21 cellular contexts compared by ENCODE assay signal in the genomic region with DNA sequence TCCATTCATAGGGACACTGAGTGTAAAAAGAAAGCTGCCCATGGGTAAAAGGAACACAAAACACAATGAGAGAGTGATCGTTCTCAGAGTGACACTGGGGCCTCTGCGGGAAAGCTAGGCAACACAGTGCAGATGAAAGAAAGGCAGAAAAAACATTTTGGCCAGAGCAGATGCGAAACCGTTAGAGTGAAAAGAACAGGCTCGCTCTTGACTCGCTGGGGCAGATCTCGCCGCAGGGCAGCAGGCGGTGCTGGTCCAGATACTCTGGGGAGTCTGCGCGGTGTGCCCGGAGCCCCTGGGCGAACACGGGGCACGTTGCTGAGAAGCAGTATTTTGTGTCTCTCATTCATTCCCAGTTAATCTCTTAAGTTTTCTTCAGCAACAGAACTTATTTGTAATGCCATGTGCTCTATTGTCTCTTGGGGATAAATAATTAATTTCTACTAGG.
DNase-seq lines count a peak whose midpoint lies in the region; ATAC-seq, FAIRE-seq and TF ChIP-seq lines count a peak whose summit lies in the region.
"Had no signal": no experiment of that assay in that cellular context is flagged by ENCODE, and none has a peak within 500 bp of the region (broad histone marks: within the 10 kb centered on the region; RNA-seq: fewer than 3 reads in every experiment).

No MANE protein-coding gene starts in this region.

- no peaks in the 10 kb centered on the region for H3K36me3 ChIP-seq in astrocyte (ENCODE audit: insufficient read depth, low read length)
- H3K36me3 ChIP-seq in endodermal cell (ENCODE audit: control insufficient read depth, insufficient read depth, low read length) = no peaks in the 10 kb centered on the region
- H3K36me3 ChIP-seq in neural cell (ENCODE audit: insufficient read depth, low read length) = no peaks in the 10 kb centered on the region
- H3K36me3 ChIP-seq: BLaER1 treated with 17β-estradiol and CSF1 and Interleukin-3, amounts not matched to agents 10 nM and 100 nM; lower lobe of right lung; right lobe of liver had no signal

- DNase-seq in Ammon's horn (ENCODE audit: low spot score) (peak; percentile 75), astrocyte (ENCODE audit: low read depth) (peak; percentile 14), endodermal cell (no peak), NCI-H1694 (lab: John Stamatoyannopoulos, UW) (no peak), D721Med (ENCODE audit: insufficient read length, low spot score) (no peak), DMS53 treated with DMSO at 0.1 percent for 48 hours (lab: John Stamatoyannopoulos, UW; ENCODE audit: unreplicated experiment) (no peak)
- DNase-seq: activated CD4-positive, alpha-beta memory T cell treated with anti-CD3 and anti-CD28 coated beads for 36 hours; activated gamma-delta T cell; lower lobe of right lung; MM.1S; NCI-H1436 treated with DMSO at 0.1 percent for 48 hours; PC-9; right lobe of liver had no signal

- ATAC-seq in HG03175 (IDR thresholded peaks at IDR 0.05; ENCODE audit: unreplicated experiment) = no peak

- H3K27ac ChIP-seq in astrocyte (ENCODE audit: low read depth, low read length) = no peak overlapping the region
- peak overlapping the region; percentile 86 for H3K27ac ChIP-seq in endodermal cell (ENCODE audit: low read depth, low read length)
- peak overlapping the region; percentile 57 for H3K27ac ChIP-seq in neural cell (ENCODE audit: low read length)
- H3K27ac ChIP-seq: BLaER1 treated with 17β-estradiol and CSF1 and Interleukin-3, amounts not matched to agents 10 nM and 100 nM; HL-60; PC-9; right lobe of liver; SK-N-MC had no signal

- H3K79me2 ChIP-seq in astrocyte (ENCODE audit: insufficient read depth, low read length) = no peaks in the 10 kb centered on the region
- H3K79me2 ChIP-seq in neural cell (replicated peaks; ENCODE audit: insufficient read depth, low read length) = no peaks in the 10 kb centered on the region

- H2AFZ ChIP-seq in astrocyte (ENCODE audit: low read depth, low read length) = peak overlapping the region; percentile 80
- no peak overlapping the region for H2AFZ ChIP-seq in neural cell (ENCODE audit: low read depth, low read length)
- H2AFZ ChIP-seq: PC-9 had no signal

- H3K4me3 ChIP-seq in astrocyte (ENCODE audit: insufficient read depth, low read depth, low read length) (no peak overlapping the region), endodermal cell (ENCODE audit: low read length) (no peak overlapping the region), neural cell (ENCODE audit: low read length) (peak overlapping the region; percentile 27)
- H3K4me3 ChIP-seq: BLaER1 treated with 17β-estradiol and CSF1 and Interleukin-3, amounts not matched to agents 10 nM and 100 nM; lower lobe of right lung; PC-9; right lobe of liver; SK-N-MC had no signal

- H3K9me3 ChIP-seq in astrocyte (ENCODE audit: insufficient read depth, low read depth, low read length) (no peaks in the 10 kb centered on the region), endodermal cell (ENCODE audit: control insufficient read depth, low read length) (no peaks in the 10 kb centered on the region), neural cell (ENCODE audit: low read length) (no peaks in the 10 kb centered on the region)
- H3K9me3 ChIP-seq: lower lobe of right lung, right lobe of liver had no signal

- no peak for TF ChIP-seq RAD21 in neural cell (conservative IDR thresholded peaks at IDR 0.05)

- H3K27me3 Mint-ChIP-seq in astrocyte (ENCODE audit: low read depth, unreplicated experiment) = no peaks in the 10 kb centered on the region
- peaks cover 3% of the 10 kb centered on the region for H3K27me3 Mint-ChIP-seq in endodermal cell (ENCODE audit: insufficient read depth)
- H3K27me3 Mint-ChIP-seq: IgD-negative memory B cell had no signal

- H3K4me1 ChIP-seq in astrocyte (ENCODE audit: insufficient read depth, low read length) = peaks cover 22% of the 10 kb centered on the region
- peaks cover 11% of the 10 kb centered on the region for H3K4me1 ChIP-seq in endodermal cell (ENCODE audit: control insufficient read depth, insufficient read depth, low read length)
- H3K4me1 ChIP-seq: right lobe of liver had no signal

- H3K36me3 Mint-ChIP-seq in astrocyte (ENCODE audit: low read depth, unreplicated experiment) (no peaks in the 10 kb centered on the region), endodermal cell (ENCODE audit: low read depth) (no peaks in the 10 kb centered on the region)
- H3K36me3 Mint-ChIP-seq: activated CD4-positive, alpha-beta memory T cell treated with anti-CD3 and anti-CD28 coated beads for 36 hours; IgD-negative memory B cell had no signal

- H3K9me3 Mint-ChIP-seq in astrocyte (ENCODE audit: unreplicated experiment) (no peaks in the 10 kb centered on the region), endodermal cell (no peaks in the 10 kb centered on the region)
- H3K9me3 Mint-ChIP-seq: activated CD4-positive, alpha-beta memory T cell treated with anti-CD3 and anti-CD28 coated beads for 36 hours; T-helper 2 cell treated with Interferon-gamma antibody and Interleukin-4, amounts not matched to agents 5 μg/mL and 100 μg/mL, for 36 hours had no signal

- H3F3A ChIP-seq in neural cell (ENCODE audit: insufficient read depth, low read length, poor library complexity, severe bottlenecking) = no peaks in the 10 kb centered on the region

- H3K27me3 ChIP-seq in astrocyte (ENCODE audit: insufficient read depth, low read length) (no peaks in the 10 kb centered on the region), endodermal cell (ENCODE audit: control insufficient read depth, insufficient read depth, low read length, poor library complexity, severe bottlenecking) (no peaks in the 10 kb centered on the region), neural cell (ENCODE audit: insufficient read depth, low read depth, low read length) (no peaks in the 10 kb centered on the region)
- H3K27me3 ChIP-seq: BLaER1 treated with 17β-estradiol and CSF1 and Interleukin-3, amounts not matched to agents 10 nM and 100 nM; right lobe of liver had no signal

- peak overlapping the region; percentile 78 for H3K4me2 ChIP-seq in astrocyte (ENCODE audit: low read length)
- H3K4me2 ChIP-seq in neural cell (ENCODE audit: low read length) = no peak overlapping the region
- H3K4me2 ChIP-seq: PC-9 had no signal

- no peak for TF ChIP-seq EP300 in neural cell (conservative IDR thresholded peaks at IDR 0.05; ENCODE audit: poor library complexity, severe bottlenecking)

- H3K9ac ChIP-seq in astrocyte (ENCODE audit: low read length) (peak overlapping the region; percentile 44), endodermal cell (ENCODE audit: extremely low read depth, low read length, poor library complexity, severe bottlenecking) (no peak overlapping the region), neural cell (ENCODE audit: low read length) (no peak overlapping the region)
- H3K9ac ChIP-seq: BLaER1 treated with 17β-estradiol and CSF1 and Interleukin-3, amounts not matched to agents 10 nM and 100 nM had no signal

- H3K27ac Mint-ChIP-seq in astrocyte (ENCODE audit: unreplicated experiment) (peak overlapping the region; percentile 27), endodermal cell (no peak overlapping the region)
- H3K27ac Mint-ChIP-seq: activated CD4-positive, alpha-beta memory T cell treated with anti-CD3 and anti-CD28 coated beads for 36 hours; IgD-negative memory B cell; T-helper 2 cell treated with Interferon-gamma antibody and Interleukin-4, amounts not matched to agents 5 μg/mL and 100 μg/mL, for 36 hours had no signal

- TF ChIP-seq CTCF in astrocyte (IDR thresholded peaks at IDR 0.05; ENCODE audit: insufficient read depth, low read depth, low read length) = no peak
- TF ChIP-seq CTCF in endodermal cell (conservative IDR thresholded peaks at IDR 0.05) = no peak
- no peak for TF ChIP-seq CTCF in neural cell (IDR thresholded peaks at IDR 0.05; ENCODE audit: poor library complexity, severe bottlenecking)
- no peak for TF ChIP-seq CTCF in D721Med (IDR thresholded peaks at IDR 0.05; ENCODE audit: insufficient read depth, missing control alignments)

- WGBS in endodermal cell (ENCODE audit: insufficient coverage in 1 of 2, insufficient read length in 1 of 2), 2 experiments = 87 to 91% methylated on average over 9 to 15 of the region's 15 CpGs

- H3K9me2 ChIP-seq in neural cell (ENCODE audit: insufficient read depth, low read length) = no peaks in the 10 kb centered on the region

- H3K4me1 Mint-ChIP-seq in astrocyte (ENCODE audit: low read depth, unreplicated experiment) = peaks cover 22% of the 10 kb centered on the region
- peaks cover 28% of the 10 kb centered on the region for H3K4me1 Mint-ChIP-seq in endodermal cell

- FAIRE-seq in astrocyte (lab: Jason Lieb, UNC) = no peak
- no peak for FAIRE-seq in D721Med (lab: Jason Lieb, UNC)
- FAIRE-seq: GM18507 had no signal

- no peak overlapping the region for H3K4me3 Mint-ChIP-seq in astrocyte (ENCODE audit: unreplicated experiment)
- H3K4me3 Mint-ChIP-seq in endodermal cell = no peak overlapping the region
- H3K4me3 Mint-ChIP-seq: activated CD4-positive, alpha-beta memory T cell treated with anti-CD3 and anti-CD28 coated beads for 36 hours; T-helper 2 cell treated with Interferon-gamma antibody and Interleukin-4, amounts not matched to agents 5 μg/mL and 100 μg/mL, for 36 hours had no signal

- H4K20me1 ChIP-seq in astrocyte (ENCODE audit: insufficient read depth, low read length) (no peaks in the 10 kb centered on the region), neural cell (ENCODE audit: insufficient read depth) (no peaks in the 10 kb centered on the region)
- H4K20me1 ChIP-seq: BLaER1 treated with 17β-estradiol and CSF1 and Interleukin-3, amounts not matched to agents 10 nM and 100 nM had no signal

TF ChIP-seq in neural cell, 6 proteins besides CTCF, POLR2A, EP300 and RAD21 (continues in another document):
- no peak for TF ChIP-seq TAF1 (IDR thresholded peaks at IDR 0.05; ENCODE audit: low read depth)
- TF ChIP-seq SMC3 (conservative IDR thresholded peaks at IDR 0.05; ENCODE audit: poor library complexity) = no peak

Comparison
In these comparisons a context has a peak if more than half of its experiments do, and no peak if none do; other contexts are left out.
1. DNase-seq: peak in Ammon's horn (single experiment) and astrocyte (single experiment); none in endodermal cell (single experiment), NCI-H1694 (single experiment), D721Med (single experiment) and DMS53 treated with DMSO at 0.1 percent for 48 hours (single experiment).